Comparison of ENCODE assay signal across 8 cellular contexts in the genomic region with DNA sequence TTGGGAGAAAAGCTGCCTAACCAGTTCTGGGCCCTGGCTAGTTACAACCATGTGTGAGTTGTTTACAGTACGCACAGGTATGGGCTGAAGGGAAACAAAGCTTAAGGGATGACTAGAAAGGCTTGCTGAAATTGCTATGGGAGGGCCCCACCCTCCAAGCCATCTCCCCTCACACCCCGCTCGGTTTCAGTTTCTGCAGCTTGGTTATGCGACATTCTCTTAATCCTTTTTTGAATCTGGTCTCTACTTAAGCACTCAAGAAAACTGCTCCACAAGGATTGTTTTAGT. TPM values are rescaled to one million over a fixed set of nuclear protein-coding genes. Genes with fewer than 3 reads are reported as not detected.
A peak's percentile ranks its signal among the peaks of the same experiment; 100 is the strongest.
DNase-seq lines count a peak whose midpoint lies in the region; ATAC-seq and TF ChIP-seq lines count a peak whose summit lies in the region.
"Had no signal": no experiment of that assay in that cellular context is flagged by ENCODE, and none has a peak within 500 bp of the region (broad histone marks: within the 10 kb centered on the region; RNA-seq: fewer than 3 reads in every experiment).

No MANE protein-coding gene starts in this region.

- H3K4me2 ChIP-seq in MM.1S (ENCODE audit: low read depth, low read length): peak overlapping the region; percentile 71

- no peak for ATAC-seq in HG02763 (IDR thresholded peaks at IDR 0.05; ENCODE audit: unreplicated experiment)

- H3K9ac ChIP-seq in MM.1S (ENCODE audit: low read length): peak overlapping the region; percentile 55; the same call in 1 of the 2 replicates

- peaks cover 3% of the 10 kb centered on the region; the same call in 1 of the 2 replicates for H3K79me2 ChIP-seq in MM.1S (ENCODE audit: low read length)

- H3K4me1 ChIP-seq in MM.1S (ENCODE audit: low read length) (peaks cover 22% of the 10 kb centered on the region), adrenal gland (replicated peaks in 1 of 2) (peaks cover 18 to 39% of the 10 kb centered on the region in 2 donors), transverse colon (peaks cover 7 to 72% (median 51%) of the 10 kb centered on the region in 4 donors)

- H3K27me3 ChIP-seq in MM.1S (replicated peaks; ENCODE audit: insufficient read depth, low read length): no peaks in the 10 kb centered on the region
- no peaks in the 10 kb centered on the region for H3K27me3 ChIP-seq in adrenal gland
- no peaks in the 10 kb centered on the region for H3K27me3 ChIP-seq in transverse colon

- intact Hi-C loops in adrenal gland (cut with DNase I): no loop called here
- intact Hi-C loops in transverse colon (cut with DNase I; ENCODE audit: low total_unique reads): no loop called here
- intact Hi-C loops in posterior vena cava (cut with DNase I): no loop called here

- peaks cover 18% of the 10 kb centered on the region for H3F3A ChIP-seq in MM.1S (ENCODE audit: insufficient read depth, low read length)

- peak overlapping the region; percentile 46 for H3K4me3 ChIP-seq in MM.1S (ENCODE audit: low read length)
- no peak overlapping the region for H3K4me3 ChIP-seq in adrenal gland
- peak overlapping the region in 2 of 4 donors; percentile 15 to 29 for H3K4me3 ChIP-seq in transverse colon

- H2AFZ ChIP-seq in MM.1S (ENCODE audit: low read length): peak overlapping the region; percentile 61

- in situ Hi-C loops in transverse colon (cut with MboI; ENCODE audit: low pct_ligation_motif_present in 1 of 4, low pct_unique_long_range_greater_than_20kb in 1 of 4, low sequenced_read_pairs in 3 of 4): no loop called here

- 65 to 72% (median 69%) methylated on average over 4 of the region's 4 CpGs for WGBS in adrenal gland, 4 donors
- 36 to 41% methylated on average over 4 of the region's 4 CpGs for WGBS in transverse colon (ENCODE audit: low coverage in 1 of 2), 2 donors

- TF ChIP-seq POLR2A in adrenal gland (IDR thresholded peaks at IDR 0.05) (no peak), transverse colon (IDR thresholded peaks at IDR 0.05) (no peak)

- DNase-seq in MM.1S (peak; percentile 86), adrenal gland (no peak), iPS-NIHi7 (ENCODE audit: extremely low spot score) (peak; percentile 71), transverse colon (peak; percentile 80), A172 (ENCODE audit: low spot score) (no peak), posterior vena cava (ENCODE audit: low spot score) (no peak)
- DNase-seq: activated T-cell treated with anti-CD3 and anti-CD28 coated beads for 4 hours had no signal

- no peaks in the 10 kb centered on the region for H3K9me3 ChIP-seq in MM.1S (replicated peaks; ENCODE audit: insufficient read depth, low read length)
- H3K9me3 ChIP-seq in adrenal gland (replicated peaks in 1 of 3): no peaks in the 10 kb centered on the region
- H3K9me3 ChIP-seq in transverse colon: no peaks in the 10 kb centered on the region

- no peak for TF ChIP-seq EP300 in transverse colon (IDR thresholded peaks at IDR 0.05; ENCODE audit: low read depth)

- H3K9me2 ChIP-seq in MM.1S (replicated peaks; ENCODE audit: insufficient read depth, low read length): no peaks in the 10 kb centered on the region

- H3K36me3 ChIP-seq in MM.1S (replicated peaks; ENCODE audit: insufficient read depth, low read length) (no peaks in the 10 kb centered on the region), adrenal gland (replicated peaks in 1 of 2) (peaks cover 0 to 8% of the 10 kb centered on the region in 2 donors), transverse colon (no peaks in the 10 kb centered on the region)

- no peaks in the 10 kb centered on the region for H4K20me1 ChIP-seq in MM.1S (ENCODE audit: insufficient read depth, low read length)

- H3K27ac ChIP-seq in MM.1S (ENCODE audit: low read length): peak overlapping the region; percentile 70
- peak overlapping the region in 4 of 5 donors; percentile 52 to 65 (median 62) for H3K27ac ChIP-seq in adrenal gland
- peak overlapping the region; percentile 80 to 85 (median 84) for H3K27ac ChIP-seq in transverse colon

- TF ChIP-seq CTCF in MM.1S (IDR thresholded peaks at IDR 0.05; ENCODE audit: low read length) (no peak), adrenal gland (IDR thresholded peaks at IDR 0.05) (no peak), transverse colon (IDR thresholded peaks at IDR 0.05) (no peak)

RNA-seq across cellular contexts. Expression of a gene that starts 43.1 kb away (rescaled TPM):
- 100 to 1,000 TPM in 4 of 8 donors, 10 to 100 TPM in 4; 53.3 to 294 (median 111) TPM for total RNA-seq in adrenal gland
- polyA plus RNA-seq in adrenal gland: 100 to 1,000 TPM in 1 of 3 donors, 10 to 100 TPM in 2; 13.0 to 153 (median 17.3) TPM
- 10 to 100 TPM; 46.8 to 77.2 (median 50.7) TPM for total RNA-seq in transverse colon
- 10.0 and 11.7 TPM in 2 replicates for total RNA-seq in A172 (2014; rRNA removed; shearing (Covaris generic))
- 100 to 1,000 TPM in 1 of 2 donors, 10 to 100 TPM in 1; 84.2 to 146 TPM for total RNA-seq in posterior vena cava

Comparison
In these comparisons a context has a peak if more than half of its experiments do, and no peak if none do; other contexts are left out.
1. DNase-seq: peak in MM.1S (single experiment), iPS-NIHi7 (single experiment) and transverse colon (single experiment); none in adrenal gland (0 of 7), A172 (single experiment) and posterior vena cava (single experiment).
2. Peak in every context shown above with its lines, with median percentiles within 50 percentile points of each other: H3K27ac ChIP-seq.